14 cellular contexts compared by ENCODE assay signal in genomic region chr1:29985376-29985945, GRCh38.
DNase-seq lines count a peak whose midpoint lies in the region; ATAC-seq, FAIRE-seq and TF ChIP-seq lines count a peak whose summit lies in the region.
"Had no signal": no experiment of that assay in that cellular context is flagged by ENCODE, and none has a peak within 500 bp of the region (broad histone marks: within the 10 kb centered on the region; RNA-seq: fewer than 3 reads in every experiment).

No MANE protein-coding gene starts in this region.

- WGBS in body of pancreas, 2 donors, result 54 to 55% methylated on average over 9 of the region's 9 CpGs

- no peaks in the 10 kb centered on the region for H4K20me1 ChIP-seq in PC-9 (ENCODE audit: insufficient read depth)

- H3K27me3 Mint-ChIP-seq in CD14-positive monocyte (ENCODE audit: low read depth in 3 of 3), result peaks cover 2 to 21% (median 8%) of the 10 kb centered on the region in 3 donors

- no TSS peak for BruUV-seq in PC-9 (replicated peaks; lab: Mats Ljungman, UMichigan)

- ATAC-seq in HG03460 (IDR thresholded peaks at IDR 0.05; ENCODE audit: unreplicated experiment), result no peak
- no peak for ATAC-seq in body of pancreas
- ATAC-seq: GM12878 had no signal

- H3K9me3 ChIP-seq in PC-9 (ENCODE audit: insufficient read depth, low read depth) (no peaks in the 10 kb centered on the region), kidney (ENCODE audit: control insufficient read depth in 1 of 2, low read length in 2 of 2) (no peaks in the 10 kb centered on the region), skeletal muscle tissue (ENCODE audit: control insufficient read depth in 3 of 3, low read length in 3 of 3) (no peaks in the 10 kb centered on the region), body of pancreas (no peaks in the 10 kb centered on the region), tibial artery (no peaks in the 10 kb centered on the region)
- H3K9me3 ChIP-seq: SJCRH30 had no signal

- DNase-seq in CD14-positive monocyte (ENCODE audit: low spot score) (no peak), PC-9 (no peak), kidney (no peak), body of pancreas (no peak), tibial artery (no peak)
- DNase-seq: H9, NCI-H1930, NCI-H524, SJCRH30 had no signal

- H3F3A ChIP-seq in PC-9 (ENCODE audit: insufficient read depth, low read depth), result peaks cover 22% of the 10 kb centered on the region

- peak overlapping the region; percentile 72 for H2AFZ ChIP-seq in PC-9

- no peaks in the 10 kb centered on the region for H3K79me2 ChIP-seq in PC-9 (ENCODE audit: low read depth)

- no peak for TF ChIP-seq POLR2A in body of pancreas (IDR thresholded peaks at IDR 0.05)

- H3K27me3 ChIP-seq in PC-9 (ENCODE audit: insufficient read depth, low read depth) (no peaks in the 10 kb centered on the region), skeletal muscle tissue (ENCODE audit: control insufficient read depth in 3 of 3, insufficient read depth in 3 of 3, low read length in 3 of 3) (peaks cover 0 to 11% (median 8%) of the 10 kb centered on the region in 3 donors), body of pancreas (no peaks in the 10 kb centered on the region), tibial artery (peaks cover 0 to 12% of the 10 kb centered on the region in 2 donors)

- POLR2A ChIA-PET in PC-9 (lab: Charles Lee; ENCODE audit: unreplicated experiment), result no interaction called here

- H3K9ac ChIP-seq in kidney (ENCODE audit: low read length in 2 of 2), result no peak overlapping the region
- H3K9ac ChIP-seq in skeletal muscle tissue (ENCODE audit: low read depth in 1 of 3, low read length in 3 of 3), result no peak overlapping the region

- peaks cover 33% of the 10 kb centered on the region for H3K4me1 ChIP-seq in PC-9 (replicated peaks; ENCODE audit: insufficient read depth)
- H3K4me1 ChIP-seq in kidney (ENCODE audit: control insufficient read depth in 1 of 2, insufficient read depth in 1 of 2, low read depth in 1 of 2, low read length in 2 of 2), result peaks cover 13 to 17% of the 10 kb centered on the region in 2 donors
- H3K4me1 ChIP-seq in skeletal muscle tissue (ENCODE audit: control insufficient read depth in 3 of 3, insufficient read depth in 3 of 3, low read length in 3 of 3), result peaks cover 0 to 11% (median 2%) of the 10 kb centered on the region in 3 donors
- H3K4me1 ChIP-seq in body of pancreas, result peaks cover 17% of the 10 kb centered on the region
- no peaks in the 10 kb centered on the region for H3K4me1 ChIP-seq in tibial artery
- H3K4me1 ChIP-seq: SJCRH30 had no signal

- intact Hi-C loops in CD14-positive monocyte (cut with micrococcal nuclease), result no loop called here
- intact Hi-C loops in PC-9 (cut with micrococcal nuclease; ENCODE audit: unreplicated experiment), result no loop called here
- intact Hi-C loops in kidney (cut with DNase I), result no loop called here
- intact Hi-C loops in body of pancreas (cut with DNase I), result no loop called here
- intact Hi-C loops in tibial artery (cut with DNase I; ENCODE audit: low total_unique reads), result no loop called here

- peak overlapping the region; percentile 17 to 82 (median 62) for H3K27ac Mint-ChIP-seq in CD14-positive monocyte
- H3K27ac Mint-ChIP-seq: IgD-negative memory B cell had no signal

- FAIRE-seq in kidney (lab: Jason Lieb, UNC), result no peak
- FAIRE-seq: GM12878 had no signal

- H3K4me3 Mint-ChIP-seq in CD14-positive monocyte, result peak overlapping the region in 1 of 2 donors; percentile 37
- H3K4me3 Mint-ChIP-seq: H9, IgD-negative memory B cell had no signal

- H3K4me2 ChIP-seq in PC-9, result peak overlapping the region; percentile 75

- CTCF ChIA-PET in PC-9 (lab: Charles Lee), result no interaction called here

- H3K4me3 ChIP-seq in PC-9 (no peak overlapping the region), kidney (ENCODE audit: low read length in 2 of 2) (no peak overlapping the region), skeletal muscle tissue (ENCODE audit: low read length in 3 of 3) (no peak overlapping the region), body of pancreas (no peak overlapping the region), tibial artery (no peak overlapping the region)
- H3K4me3 ChIP-seq: GM12878, SJCRH30 had no signal

- peaks cover 27% of the 10 kb centered on the region for H3K4me1 Mint-ChIP-seq in CD14-positive monocyte
- H3K4me1 Mint-ChIP-seq: IgD-negative memory B cell had no signal

- H3K27ac ChIP-seq in PC-9 (peak overlapping the region; percentile 92), kidney (ENCODE audit: low read depth in 2 of 2, low read length in 2 of 2) (peak overlapping the region; percentile 50 to 58), skeletal muscle tissue (ENCODE audit: low read depth, low read length) (peak overlapping the region; percentile 29), body of pancreas (peak overlapping the region in 1 of 4 donors; percentile 64), tibial artery (no peak overlapping the region)
- H3K27ac ChIP-seq: RWPE1, SJCRH30 had no signal

- no peak for TF ChIP-seq CTCF in CD14-positive monocyte (IDR thresholded peaks at IDR 0.05)
- TF ChIP-seq CTCF in PC-9 (conservative IDR thresholded peaks at IDR 0.05), result no peak
- TF ChIP-seq CTCF in kidney (IDR thresholded peaks at IDR 0.05; ENCODE audit: borderline replicate concordance, extremely low read depth, insufficient read depth), result no peak
- TF ChIP-seq CTCF in body of pancreas (IDR thresholded peaks at IDR 0.05), result no peak
- no peak for TF ChIP-seq CTCF in tibial artery (IDR thresholded peaks at IDR 0.05)

- no peaks in the 10 kb centered on the region for H3K36me3 Mint-ChIP-seq in CD14-positive monocyte
- H3K36me3 Mint-ChIP-seq: IgD-negative memory B cell had no signal

- no peaks in the 10 kb centered on the region for H3K36me3 ChIP-seq in PC-9 (ENCODE audit: low read depth)
- no peaks in the 10 kb centered on the region for H3K36me3 ChIP-seq in kidney (ENCODE audit: control insufficient read depth in 1 of 2, insufficient read depth in 2 of 2, low read length in 2 of 2)
- H3K36me3 ChIP-seq in skeletal muscle tissue (ENCODE audit: control insufficient read depth in 3 of 3, insufficient read depth in 3 of 3, low read length in 3 of 3), result no peaks in the 10 kb centered on the region
- H3K36me3 ChIP-seq in body of pancreas (replicated peaks in 1 of 2; ENCODE audit: insufficient read depth in 1 of 2, low read depth in 2 of 2), result no peaks in the 10 kb centered on the region
- no peaks in the 10 kb centered on the region for H3K36me3 ChIP-seq in tibial artery
- H3K36me3 ChIP-seq: SJCRH30 had no signal

- H3K9me3 Mint-ChIP-seq in CD14-positive monocyte, result peaks cover 0 to 8% (median 4%) of the 10 kb centered on the region in 7 donors

- no peaks in the 10 kb centered on the region for H3K9me2 ChIP-seq in PC-9 (ENCODE audit: insufficient read depth)

Comparison
In these comparisons a context has a peak if more than half of its experiments do, and no peak if none do; other contexts are left out.
1. H3K27ac ChIP-seq: peak in PC-9 (single experiment), kidney (2 of 2) and skeletal muscle tissue (single experiment); none in tibial artery (0 of 2).